8 cellular contexts compared by ENCODE assay signal in genomic region chr1:20787775-20788488, GRCh38. TPM values are rescaled to one million over a fixed set of nuclear protein-coding genes. Genes with fewer than 3 reads are reported as not detected.
A peak's percentile ranks its signal among the peaks of the same experiment; 100 is the strongest.
DNase-seq lines count a peak whose midpoint lies in the region; ATAC-seq and TF ChIP-seq lines count a peak whose summit lies in the region.

No MANE protein-coding gene starts in this region.

- H3K36me3 ChIP-seq in Peyer's patch (no peaks in the 10 kb centered on the region), mucosa of stomach (ENCODE audit: control insufficient read depth, insufficient read depth, low read length) (no peaks in the 10 kb centered on the region)

- H3K27ac ChIP-seq in Peyer's patch (peak overlapping the region; percentile 93 to 99 (median 98)), dorsolateral prefrontal cortex (peak overlapping the region; percentile 21 to 100 (median 98))

- TF ChIP-seq CTCF in HFFc6 (IDR thresholded peaks at IDR 0.05): no peak
- TF ChIP-seq CTCF in Peyer's patch (IDR thresholded peaks at IDR 0.05): no peak
- TF ChIP-seq CTCF in dorsolateral prefrontal cortex (IDR thresholded peaks at IDR 0.05 in 54 of 56, conservative IDR thresholded peaks at IDR 0.05 in 2 of 56; ENCODE audit: low read depth in 1 of 56, partially characterized antibody in 56 of 56): no peak
- no peak for TF ChIP-seq CTCF in GM20000 (IDR thresholded peaks at IDR 0.05; ENCODE audit: extremely low read depth, missing control alignments)

- H3K27me3 ChIP-seq in Peyer's patch (no peaks in the 10 kb centered on the region), dorsolateral prefrontal cortex (no peaks in the 10 kb centered on the region), mucosa of stomach (ENCODE audit: control insufficient read depth, insufficient read depth, low read length) (no peaks in the 10 kb centered on the region)

- H3K4me1 ChIP-seq in Peyer's patch (peaks cover 3 to 20% (median 6%) of the 10 kb centered on the region in 4 donors), mucosa of stomach (ENCODE audit: control insufficient read depth, insufficient read depth, low read length) (peaks cover 21% of the 10 kb centered on the region)

- intact Hi-C loops in dorsolateral prefrontal cortex (cut with DNase I): loop anchor here (5.0 to 10.0 kb wide), 2 partner anchors 91 to 93 kb away; no protein-coding TSS in a partner anchor

- ATAC-seq in GM21576 (IDR thresholded peaks at IDR 0.05; ENCODE audit: unreplicated experiment) (no peak), GM19395 (IDR thresholded peaks at IDR 0.05; ENCODE audit: unreplicated experiment) (no peak)

- peaks cover 14% of the 10 kb centered on the region for H3K27me3 Mint-ChIP-seq in HFFc6 (ENCODE audit: insufficient read depth)

- peak overlapping the region; percentile 95 for H3K9ac ChIP-seq in mucosa of stomach (ENCODE audit: low read length)

- H3K27ac Mint-ChIP-seq in HFFc6: peak overlapping the region; percentile 98

- H3K9me3 ChIP-seq in Peyer's patch (no peaks in the 10 kb centered on the region), mucosa of stomach (ENCODE audit: control insufficient read depth, low read length) (no peaks in the 10 kb centered on the region)

- peaks cover 10% of the 10 kb centered on the region for H3K36me3 Mint-ChIP-seq in HFFc6 (ENCODE audit: low read depth)

- TF ChIP-seq POLR2A in Peyer's patch (IDR thresholded peaks at IDR 0.05): no peak

- H3K4me3 Mint-ChIP-seq in HFFc6: peak overlapping the region; percentile 93

- H3K4me1 Mint-ChIP-seq in HFFc6 (ENCODE audit: low read depth): peaks cover 35% of the 10 kb centered on the region

- H3K4me3 ChIP-seq in Peyer's patch (peak overlapping the region; percentile 78 to 96 (median 83)), dorsolateral prefrontal cortex (peak overlapping the region; percentile 60 to 100 (median 92)), mucosa of stomach (ENCODE audit: low read length) (peak overlapping the region; percentile 67)

- DNase-seq in CD1c-positive myeloid dendritic cell (ENCODE audit: extremely low spot score) (peak; percentile 34), HFFc6 (peak; percentile 44), Peyer's patch (no peak), dorsolateral prefrontal cortex (no peak), GM20000 (ENCODE audit: low spot score) (no peak)

- H3K9me3 Mint-ChIP-seq in HFFc6: no peaks in the 10 kb centered on the region

RNA-seq across cellular contexts. Expression of gene HP1BP3, which starts 0.8 kb away (rescaled TPM):
- total RNA-seq in HFFc6 (2021; fragmentation: NEBNext Ultra II Directional; extraction: Animal tissue kit (Norgen Biotek cat#: 25700)): 100 to 1,000 TPM; 171 to 207 (median 200) TPM
- 1,000 to 10,000 TPM in 1 of 4 donors, 100 to 1,000 TPM in 3; 259 to 1,144 (median 287) TPM for total RNA-seq in Peyer's patch
- 100 to 1,000 TPM; 230 to 550 (median 304) TPM for total RNA-seq in dorsolateral prefrontal cortex

RNA-seq across cellular contexts. Expression of gene SH2D5, which starts 55.4 kb away (rescaled TPM):
- 10 to 100 TPM; 12.0 to 15.9 (median 13.2) TPM for total RNA-seq in HFFc6 (2021; fragmentation: NEBNext Ultra II Directional; extraction: Animal tissue kit (Norgen Biotek cat#: 25700))
- total RNA-seq in Peyer's patch (not detected), dorsolateral prefrontal cortex (10 to 100 TPM; 13.1 to 89.0 (median 52.6) TPM)

Comparison
In these comparisons a context has a peak if more than half of its experiments do, and no peak if none do; other contexts are left out.
1. DNase-seq: peak in CD1c-positive myeloid dendritic cell (single experiment) and HFFc6 (single experiment); none in Peyer's patch (0 of 3), dorsolateral prefrontal cortex (0 of 10) and GM20000 (single experiment).
2. RNA of gene SH2D5, which starts 55.4 kb away (total RNA-seq): 13.1 to 89.0 TPM in dorsolateral prefrontal cortex and 12.0 to 15.9 TPM in HFFc6; not detected in Peyer's patch; every median in the first group is over 10 times any median in the second.
3. Peak in every context shown above with its lines, with median percentiles within 50 percentile points of each other: H3K4me3 ChIP-seq.